ENCODE assay signal across 8 cellular contexts in genomic region chr6:167217951-167218759, GRCh38.
DNase-seq lines count a peak whose midpoint lies in the region; ATAC-seq, FAIRE-seq and TF ChIP-seq lines count a peak whose summit lies in the region.
"Not testable (repeated sequence)": the region's sequence is repeated elsewhere in the genome, so short reads cannot be mapped to it uniquely, and the experiment has no call there.

No MANE protein-coding gene starts in this region.

- H3K27me3 ChIP-seq in KMS-11 (ENCODE audit: insufficient read depth, low read depth); left lung: not testable (repeated sequence)

- POLR2A ChIA-PET in OCI-LY7 (lab: Charles Lee), result not testable (repeated sequence)

- not testable (repeated sequence) for H2AFZ ChIP-seq in KMS-11 (ENCODE audit: low read depth); OCI-LY7 (ENCODE audit: low read length)

- not testable (repeated sequence) for H3K79me2 ChIP-seq in KMS-11 (ENCODE audit: insufficient read depth, low read depth); OCI-LY7 (ENCODE audit: insufficient read depth, low read depth, low read length)

- intact Hi-C loops in OCI-LY7 (cut with micrococcal nuclease; ENCODE audit: unreplicated experiment); left lung (cut with DNase I): not testable (repeated sequence)

- H4K20me1 ChIP-seq in KMS-11 (ENCODE audit: insufficient read depth); OCI-LY7 (ENCODE audit: insufficient read depth, low read length): not testable (repeated sequence)

- H3K27ac ChIP-seq in KMS-11; OCI-LY7 (ENCODE audit: low read depth, low read length, poor library complexity, severe bottlenecking); left lung: not testable (repeated sequence)

- CTCF ChIA-PET in OCI-LY7 (lab: Charles Lee; ENCODE audit: unreplicated experiment), result not testable (repeated sequence)

- not testable (repeated sequence) for BruUV-seq in OCI-LY7 (replicated peaks; lab: Mats Ljungman, UMichigan)

- FAIRE-seq in endometrium (lab: Jason Lieb, UNC), result peak; percentile 88

- not testable (repeated sequence) for H3K9me2 ChIP-seq in OCI-LY7 (ENCODE audit: insufficient read depth, low read length)

- DNase-seq in DMS114 treated with DMSO at 0.1 percent for 48 hours (lab: John Stamatoyannopoulos, UW; ENCODE audit: unreplicated experiment), result peak; percentile 1
- peak; percentile 50 for DNase-seq in OCI-LY7 (ENCODE audit: low spot score)
- DNase-seq in activated T-cell treated with anti-CD3 and anti-CD28 coated beads for 1 hour (ENCODE audit: low read depth), result peak; percentile 5
- DNase-seq in left lung, result not testable (repeated sequence)
- DNase-seq in stimulated activated CD4-positive, alpha-beta T cell treated with anti-CD3 and anti-CD28 coated beads, Interleukin-4, amount 100 ng/mL, for 24 hours, result peak; percentile 37

- not testable (repeated sequence) for H3K4me2 ChIP-seq in KMS-11; OCI-LY7 (ENCODE audit: low read length)

- H3K36me3 ChIP-seq in KMS-11 (ENCODE audit: insufficient read depth); OCI-LY7 (ENCODE audit: insufficient read depth, low read length); left lung: not testable (repeated sequence)

- peak; percentile 73 for ATAC-seq in GM21515 (IDR thresholded peaks at IDR 0.05; ENCODE audit: unreplicated experiment)
- ATAC-seq in left lung, result peak; percentile 84

- H3K4me1 ChIP-seq in KMS-11 (ENCODE audit: low read depth, poor library complexity, severe bottlenecking); OCI-LY7 (ENCODE audit: insufficient read depth, low read length, poor library complexity, severe bottlenecking); left lung: not testable (repeated sequence)

- not testable (repeated sequence) for H3K4me3 ChIP-seq in KMS-11 (IDR thresholded peaks at IDR 0.05; ENCODE audit: insufficient read depth, low read depth, low read length); OCI-LY7 (ENCODE audit: low read depth, low read length, poor library complexity, severe bottlenecking); left lung

- H3K9me3 ChIP-seq in OCI-LY7 (ENCODE audit: low read length); left lung: not testable (repeated sequence)

- H3K9ac ChIP-seq in KMS-11, result not testable (repeated sequence)

- peak; percentile 47; the same call in 1 of the 2 replicates for TF ChIP-seq CTCF in KMS-11 (conservative IDR thresholded peaks at IDR 0.05; ENCODE audit: low read depth, low read length)
- TF ChIP-seq CTCF in OCI-LY7 (conservative IDR thresholded peaks at IDR 0.05; ENCODE audit: low read length), result peak; percentile 69
- not testable (repeated sequence) for TF ChIP-seq CTCF in left lung (IDR thresholded peaks at IDR 0.05)
